In genomic region chr1:30754684-30755171, GRCh38 we compare ENCODE assay signal across 10 cellular contexts. TPM values are rescaled to one million over a fixed set of nuclear protein-coding genes. Genes with fewer than 3 reads are reported as not detected.
DNase-seq lines count a peak whose midpoint lies in the region; ATAC-seq, FAIRE-seq and TF ChIP-seq lines count a peak whose summit lies in the region.
"Had no signal": no experiment of that assay in that cellular context is flagged by ENCODE, and none has a peak within 500 bp of the region (broad histone marks: within the 10 kb centered on the region; RNA-seq: fewer than 3 reads in every experiment).

No MANE protein-coding gene starts in this region.

- H3K4me3 Mint-ChIP-seq in natural killer cell: peak overlapping the region; percentile 99

- TF ChIP-seq CTCF in natural killer cell (IDR thresholded peaks at IDR 0.05) (no peak), prostate gland (IDR thresholded peaks at IDR 0.05) (no peak), D721Med (IDR thresholded peaks at IDR 0.05; ENCODE audit: insufficient read depth, missing control alignments) (no peak)

- DNase-seq in NOMO-1 treated with DMSO at 0.1 percent for 48 hours (lab: John Stamatoyannopoulos, UW; ENCODE audit: unreplicated experiment): peak; percentile 35
- DNase-seq in natural killer cell: no peak
- DNase-seq in RKO (ENCODE audit: low spot score): no peak
- no peak for DNase-seq in prostate gland (ENCODE audit: low spot score)
- DNase-seq in dedifferentiated amniotic fluid mesenchymal stem cell (ENCODE audit: extremely low spot score): no peak
- no peak for DNase-seq in D721Med (ENCODE audit: insufficient read length, low spot score)

- peak overlapping the region; percentile 99 to 100 for H3K27ac Mint-ChIP-seq in natural killer cell

- 89% methylated on average over 9 of the region's 9 CpGs for WGBS in prostate gland

- intact Hi-C loops in natural killer cell (cut with micrococcal nuclease) (loop anchor here (10.0 kb wide), 1 partner anchor 550 kb away; no protein-coding TSS in a partner anchor), prostate gland (cut with DNase I) (no loop called here)

- H3K9me3 Mint-ChIP-seq in natural killer cell: no peaks in the 10 kb centered on the region

- peaks cover 94 to 95% of the 10 kb centered on the region in 2 donors for H3K4me1 Mint-ChIP-seq in natural killer cell

- no peaks in the 10 kb centered on the region for H3K27me3 ChIP-seq in prostate gland (replicated peaks; ENCODE audit: insufficient read depth)

- no peak overlapping the region for H3K4me3 ChIP-seq in prostate gland

- no peaks in the 10 kb centered on the region for H3K4me1 ChIP-seq in prostate gland (replicated peaks)

- no peaks in the 10 kb centered on the region for H3K27me3 Mint-ChIP-seq in natural killer cell (ENCODE audit: low read depth in 2 of 2)

- ATAC-seq in GM18520 (IDR thresholded peaks at IDR 0.05; ENCODE audit: unreplicated experiment) (peak; percentile 51), GM21786 (IDR thresholded peaks at IDR 0.05; ENCODE audit: unreplicated experiment) (peak; percentile 53), natural killer cell (peak in 1 of 3 donors; percentile 8)

- H3K27ac ChIP-seq in prostate gland: no peak overlapping the region

- no peaks in the 10 kb centered on the region for H3K36me3 Mint-ChIP-seq in natural killer cell

- H3K36me3 ChIP-seq in prostate gland: no peaks in the 10 kb centered on the region

- no peak for FAIRE-seq in D721Med (lab: Jason Lieb, UNC)

- no peaks in the 10 kb centered on the region for H3K9me3 ChIP-seq in prostate gland

- no peak for TF ChIP-seq POLR2A in prostate gland (IDR thresholded peaks at IDR 0.05)

RNA-seq across cellular contexts. Expression of gene LAPTM5, which starts 2.8 kb away (rescaled TPM):
- total RNA-seq in natural killer cell: 100 to 1,000 TPM; 520 to 674 (median 533) TPM
- 10 to 100 TPM; 14.9 to 39.1 TPM for total RNA-seq in prostate gland
- total RNA-seq: NCI-H460 had no signal

RNA-seq across cellular contexts. Expression of gene MATN1, which starts 31.3 kb away (rescaled TPM):
- total RNA-seq in natural killer cell (1 to 10 TPM in 2 of 3 donors, under 1 TPM in 1; 0.93 to 1.7 (median 1.2) TPM), prostate gland (under 1 TPM in 1 of 2 donors, not detected in 1; 0.34 TPM)
- total RNA-seq: epithelial cell of proximal tubule had no signal

Comparison
In these comparisons a context has a peak if more than half of its experiments do, and no peak if none do; other contexts are left out.
1. RNA of gene LAPTM5, which starts 2.8 kb away (total RNA-seq): 520 to 674 TPM in natural killer cell; 14.9 to 39.1 TPM in prostate gland; every median in the first group is over 10 times any median in the second.